ENCODE assay signal across 31 cellular contexts in genomic region chr19:2419754-2420153, GRCh38. TPM values are rescaled to one million over a fixed set of nuclear protein-coding genes. Genes with fewer than 3 reads are reported as not detected.
"Had no signal": no experiment of that assay in that cellular context is flagged by ENCODE, and none has a peak within 500 bp of the region (broad histone marks: within the 10 kb centered on the region; RNA-seq: fewer than 3 reads in every experiment).

No MANE protein-coding gene starts in this region.

- H3K4me1 ChIP-seq: SJSA1 had no signal

- H3K4me3 ChIP-seq: ascending aorta, cardiac muscle cell, Peyer's patch, SJSA1 had no signal

- H3K9ac ChIP-seq: KMS-11, SK-N-SH had no signal

- H3K9me3 Mint-ChIP-seq: activated CD4-positive, alpha-beta T cell treated with anti-CD3 and anti-CD28 coated beads, Interleukin-2, amount 10 ng/mL, durations not matched to agents 7 days and 5 days; activated naive CD4-positive, alpha-beta T cell treated with anti-CD3 and anti-CD28 coated beads, Interleukin-2, amount 50 U/mL, for 24 hours; activated naive CD8-positive, alpha-beta T cell treated with anti-CD3 and anti-CD28 coated beads, Interleukin-2, amount 10 ng/mL, durations not matched to agents 7 days and 5 days; activated T-cell treated with anti-CD3 and anti-CD28 coated beads, Interleukin-2, amount 50 U/mL, for 4 hours; T-helper 1 cell treated with Interleukin-12 subunit alpha and Interleukin-12 subunit beta and Interleukin-4 antibody, amounts not matched to agents 30 μg/mL and 1 μg/mL, for 36 hours; T-helper 2 cell treated with Interferon-gamma antibody and Interleukin-4, amounts not matched to agents 5 μg/mL and 100 μg/mL, for 36 hours had no signal

- ATAC-seq: activated CD4-positive, alpha-beta T cell treated with anti-CD3 and anti-CD28 coated beads for 36 hours; activated CD4-positive, CD25-positive, alpha-beta regulatory T cell treated with anti-CD3 and anti-CD28 coated beads, Interleukin-2, amount 50 U/mL, for 24 hours; activated CD8-positive, alpha-beta T cell treated with anti-CD3 and anti-CD28 coated beads, Interleukin-2, amount 10 ng/mL, durations not matched to agents 7 days and 5 days; activated T-cell treated with anti-CD3 and anti-CD28 coated beads, Interleukin-2, amount 50 U/mL, for 4 hours; PC-3 had no signal

- H3K27ac ChIP-seq: ascending aorta, cardiac muscle cell, KMS-11, Peyer's patch, SJSA1 had no signal

- H3K27me3 Mint-ChIP-seq: activated CD4-positive, alpha-beta T cell treated with anti-CD3 and anti-CD28 coated beads for 36 hours; activated CD4-positive, alpha-beta T cell treated with anti-CD3 and anti-CD28 coated beads, Interleukin-2, amount 10 ng/mL, durations not matched to agents 7 days and 5 days; activated naive CD4-positive, alpha-beta T cell treated with anti-CD3 and anti-CD28 coated beads, Interleukin-2, amount 50 U/mL, for 24 hours; activated naive CD8-positive, alpha-beta T cell treated with anti-CD3 and anti-CD28 coated beads, Interleukin-2, amount 10 ng/mL, durations not matched to agents 7 days and 5 days had no signal

- DNase-seq: activated CD4-positive, alpha-beta T cell treated with anti-CD3 and anti-CD28 coated beads for 36 hours; activated CD4-positive, alpha-beta T cell treated with anti-CD3 and anti-CD28 coated beads, Interleukin-2, amount 10 ng/mL, durations not matched to agents 7 days and 5 days; activated CD4-positive, alpha-beta T cell treated with anti-CD3 and anti-CD28 coated beads, Interleukin-2, amount 50 U/mL, for 48 hours; activated CD8-positive, alpha-beta T cell treated with anti-CD3 and anti-CD28 coated beads, Interleukin-2, amount 10 ng/mL, durations not matched to agents 7 days and 5 days; activated effector memory CD4-positive, alpha-beta T cell treated with Interleukin-2 at 50 U/mL for 16 hours; activated naive CD8-positive, alpha-beta T cell treated with anti-CD3 and anti-CD28 coated beads, Interleukin-2, amount 10 ng/mL, durations not matched to agents 7 days and 5 days; activated T-cell treated with anti-CD3 and anti-CD28 coated beads, Interleukin-2, amount 50 U/mL, for 4 hours; amygdala; MM.1S; MV-4-11; NCI-H1092; NCI-H1436 treated with DMSO at 0.1 percent for 48 hours; NCI-H1694 treated with DMSO at 0.1 percent for 48 hours; NCI-H2029; NCI-H345; NCI-H524 treated with DMSO at 0.1 percent for 48 hours; PC-3; Peyer's patch; RPMI8226; SHP77 treated with DMSO at 0.1 percent for 48 hours; SK-N-SH had no signal

- FAIRE-seq: TTC549 had no signal

- H3K36me3 ChIP-seq: cardiac muscle cell had no signal

- H3K9me3 ChIP-seq: ascending aorta, Peyer's patch, SJSA1, SK-N-SH had no signal

- H3K27me3 ChIP-seq: ascending aorta, cardiac muscle cell, Peyer's patch, SJSA1 had no signal

- H3K4me2 ChIP-seq: KMS-11, SK-N-SH had no signal

- H3K4me1 Mint-ChIP-seq: activated CD4-positive, alpha-beta T cell treated with anti-CD3 and anti-CD28 coated beads for 36 hours; activated CD4-positive, alpha-beta T cell treated with anti-CD3 and anti-CD28 coated beads, Interleukin-2, amount 10 ng/mL, durations not matched to agents 7 days and 5 days; activated naive CD4-positive, alpha-beta T cell treated with anti-CD3 and anti-CD28 coated beads, Interleukin-2, amount 50 U/mL, for 24 hours; activated naive CD8-positive, alpha-beta T cell treated with anti-CD3 and anti-CD28 coated beads, Interleukin-2, amount 10 ng/mL, durations not matched to agents 7 days and 5 days had no signal

- H3K27ac Mint-ChIP-seq: activated CD4-positive, alpha-beta T cell treated with anti-CD3 and anti-CD28 coated beads for 36 hours; activated CD8-positive, alpha-beta T cell treated with anti-CD3 and anti-CD28 coated beads, Interleukin-2, amount 10 ng/mL, durations not matched to agents 7 days and 5 days; activated naive CD4-positive, alpha-beta T cell treated with anti-CD3 and anti-CD28 coated beads, Interleukin-2, amount 50 U/mL, for 24 hours; activated naive CD8-positive, alpha-beta T cell treated with anti-CD3 and anti-CD28 coated beads, Interleukin-2, amount 10 ng/mL, durations not matched to agents 7 days and 5 days; T-helper 2 cell treated with Interferon-gamma antibody and Interleukin-4, amounts not matched to agents 5 μg/mL and 100 μg/mL, for 36 hours had no signal

- H3K4me3 Mint-ChIP-seq: activated CD4-positive, alpha-beta T cell treated with anti-CD3 and anti-CD28 coated beads for 36 hours; activated CD4-positive, alpha-beta T cell treated with anti-CD3 and anti-CD28 coated beads, Interleukin-2, amount 10 ng/mL, durations not matched to agents 7 days and 5 days; activated CD8-positive, alpha-beta T cell treated with anti-CD3 and anti-CD28 coated beads, Interleukin-2, amount 10 ng/mL, durations not matched to agents 7 days and 5 days; activated naive CD4-positive, alpha-beta T cell treated with anti-CD3 and anti-CD28 coated beads, Interleukin-2, amount 50 U/mL, for 24 hours; activated naive CD8-positive, alpha-beta T cell treated with anti-CD3 and anti-CD28 coated beads, Interleukin-2, amount 10 ng/mL, durations not matched to agents 7 days and 5 days; activated T-cell treated with anti-CD3 and anti-CD28 coated beads, Interleukin-2, amount 50 U/mL, for 4 hours; T-helper 1 cell treated with Interleukin-12 subunit alpha and Interleukin-12 subunit beta and Interleukin-4 antibody, amounts not matched to agents 30 μg/mL and 1 μg/mL, for 36 hours; T-helper 2 cell treated with Interferon-gamma antibody and Interleukin-4, amounts not matched to agents 5 μg/mL and 100 μg/mL, for 36 hours had no signal

RNA-seq across cellular contexts. Expression of gene TMPRSS9, which starts 59.7 kb away (rescaled TPM):
- total RNA-seq: activated CD4-positive, alpha-beta T cell treated with anti-CD3 and anti-CD28 coated beads for 36 hours; activated CD4-positive, alpha-beta T cell treated with anti-CD3 and anti-CD28 coated beads, Interleukin-2, amount 10 ng/mL, durations not matched to agents 7 days and 5 days; activated CD8-positive, alpha-beta T cell treated with anti-CD3 and anti-CD28 coated beads, Interleukin-2, amount 10 ng/mL, durations not matched to agents 7 days and 5 days; activated T-cell treated with anti-CD3 and anti-CD28 coated beads, Interleukin-2, amount 50 U/mL, for 4 hours; ascending aorta; cardiac muscle cell; LHCN-M2; PC-3; SJSA1 had no signal
- polyA plus RNA-seq: cardiac muscle cell, SK-N-SH had no signal
